In the genomic region with DNA sequence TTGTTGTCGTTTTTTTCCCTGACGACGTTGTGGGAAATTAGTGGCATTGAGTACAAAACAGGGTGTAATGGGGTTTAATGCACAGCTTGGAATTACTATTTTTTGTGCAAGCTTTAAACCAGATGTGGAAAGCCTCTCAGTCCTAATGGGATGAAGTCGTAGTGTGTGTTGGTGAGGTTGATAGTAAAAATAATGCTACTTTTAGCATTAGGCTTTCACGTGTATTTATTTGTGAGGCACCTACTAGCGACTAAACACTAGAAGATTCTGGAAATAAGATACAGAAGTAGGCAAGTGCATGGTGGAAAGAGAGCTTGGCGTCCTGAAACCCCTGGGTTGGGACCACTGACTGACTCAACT, we compare ENCODE assay signal across 1 cellular context.
A peak's percentile ranks its signal among the peaks of the same experiment; 100 is the strongest.
TF ChIP-seq lines count a peak whose summit lies in the region.

No MANE protein-coding gene starts in this region.

TF ChIP-seq in K562, 482 proteins besides CTCF, POLR2A, EP300 and RAD21 (continued from another document):
- no peak for TF ChIP-seq NR2C2 (CRISPR knock-in tag; IDR thresholded peaks at IDR 0.05)
- peak; percentile 9; the same call in 1 of the 2 replicates for TF ChIP-seq NR2C2 (tag; IDR thresholded peaks at IDR 0.05)
TF ChIP-seq in K562: peak in this region for 5.
